Comparison of ENCODE assay signal across 8 cellular contexts in genomic region chr1:19582318-19582717, GRCh38.
A peak's percentile ranks its signal among the peaks of the same experiment; 100 is the strongest.
DNase-seq lines count a peak whose midpoint lies in the region; ATAC-seq and TF ChIP-seq lines count a peak whose summit lies in the region.

No MANE protein-coding gene starts in this region.

- H3K9me3 ChIP-seq in psoas muscle, result no peaks in the 10 kb centered on the region

- no peak overlapping the region for H3K4me3 ChIP-seq in fibroblast of villous mesenchyme (ENCODE audit: low read depth, low read length)
- H3K4me3 ChIP-seq in psoas muscle, result no peak overlapping the region

- no peak for ATAC-seq in psoas muscle
- no peak for ATAC-seq in HG02763 (IDR thresholded peaks at IDR 0.05; ENCODE audit: unreplicated experiment)
- no peak for ATAC-seq in GM18909 (IDR thresholded peaks at IDR 0.05; ENCODE audit: poor library complexity, unreplicated experiment)

- no peak overlapping the region for H3K27ac ChIP-seq in psoas muscle

- WGBS in psoas muscle, 3 donors, result 40 to 48% (median 47%) methylated on average over 4 of the region's 4 CpGs

- DNase-seq in NCI-H526 (lab: John Stamatoyannopoulos, UW) (peak; percentile 8 to 51), NCI-H526 treated with DMSO at 0.1 percent for 48 hours (lab: John Stamatoyannopoulos, UW) (no peak), NOMO-1 treated with dmso at 0.1 percent for 144 hours (lab: John Stamatoyannopoulos, UW; ENCODE audit: unreplicated experiment) (peak; percentile 5), activated T-cell treated with anti-CD3 and anti-CD28 coated beads for 24 hours (ENCODE audit: low read depth) (peak; percentile 64), fibroblast of villous mesenchyme (ENCODE audit: low read depth) (no peak), psoas muscle (peak; percentile 25 to 61)

- H3K27me3 ChIP-seq in psoas muscle (ENCODE audit: insufficient read depth in 3 of 3, low read length in 2 of 3), result no peaks in the 10 kb centered on the region

- H3K4me1 ChIP-seq in psoas muscle, result no peaks in the 10 kb centered on the region

- peak; percentile 58 for TF ChIP-seq CTCF in fibroblast of villous mesenchyme (IDR thresholded peaks at IDR 0.05; ENCODE audit: insufficient read depth, low read depth, low read length)
- TF ChIP-seq CTCF in psoas muscle (IDR thresholded peaks at IDR 0.05), result peak; percentile 48

- intact Hi-C loops in psoas muscle (cut with DNase I), result no loop called here

- H3K36me3 ChIP-seq in psoas muscle (ENCODE audit: insufficient read depth in 1 of 2, low read depth in 1 of 2), result no peaks in the 10 kb centered on the region

Comparison
In these comparisons a context has a peak if more than half of its experiments do, and no peak if none do; other contexts are left out.
1. DNase-seq: peak in NCI-H526 (2 of 2), NOMO-1 treated with dmso at 0.1 percent for 144 hours (single experiment), activated T-cell treated with anti-CD3 and anti-CD28 coated beads for 24 hours (single experiment) and psoas muscle (2 of 2); none in NCI-H526 treated with DMSO at 0.1 percent for 48 hours (single experiment) and fibroblast of villous mesenchyme (single experiment).